9 cellular contexts compared by ENCODE assay signal in genomic region chr16:30446203-30446595, GRCh38. TPM values are rescaled to one million over a fixed set of nuclear protein-coding genes. Genes with fewer than 3 reads are reported as not detected.
A peak's percentile ranks its signal among the peaks of the same experiment; 100 is the strongest.
DNase-seq lines count a peak whose midpoint lies in the region; ATAC-seq, FAIRE-seq and TF ChIP-seq lines count a peak whose summit lies in the region.
"Had no signal": no experiment of that assay in that cellular context is flagged by ENCODE, and none has a peak within 500 bp of the region (broad histone marks: within the 10 kb centered on the region; RNA-seq: fewer than 3 reads in every experiment).

No MANE protein-coding gene starts in this region.

- no peak for TF ChIP-seq CTCF in cardiac muscle cell (IDR thresholded peaks at IDR 0.05; ENCODE audit: low read depth, low read length)
- TF ChIP-seq CTCF in K562 (IDR thresholded peaks at IDR 0.05 in 2 of 3, conservative IDR thresholded peaks at IDR 0.05 in 1 of 3; ENCODE audit: insufficient read depth in 2 of 3, low read depth in 1 of 3, low read length in 3 of 3): no peak
- no peak for TF ChIP-seq CTCF in upper lobe of right lung (IDR thresholded peaks at IDR 0.05)

- H3K27me3 ChIP-seq in cardiac muscle cell (no peaks in the 10 kb centered on the region), K562 (ENCODE audit: control insufficient read depth in 2 of 2, insufficient read depth in 2 of 2, low read length in 2 of 2) (no peaks in the 10 kb centered on the region), mesenchymal stem cell (ENCODE audit: control insufficient read depth in 1 of 2, insufficient read depth in 1 of 2, low read length in 2 of 2) (no peaks in the 10 kb centered on the region), upper lobe of right lung (no peaks in the 10 kb centered on the region)

- H3K18ac ChIP-seq in mesenchymal stem cell (ENCODE audit: low read depth in 1 of 2, low read length in 2 of 2): no peak overlapping the region

- no peak overlapping the region for H2BK5ac ChIP-seq in mesenchymal stem cell (ENCODE audit: low read depth, low read length, poor library complexity, severe bottlenecking)

- no peak for TF ChIP-seq RAD21 in K562 (CRISPR knock-in tag; conservative IDR thresholded peaks at IDR 0.05 in 1 of 2, IDR thresholded peaks at IDR 0.05 in 1 of 2)

- TF ChIP-seq POLR2A in K562 (conservative IDR thresholded peaks at IDR 0.05): no peak

- POLR2A ChIA-PET in K562 (lab: Yijun Ruan, JAX): interaction anchor here (0.8 to 2.2 kb wide), 7 partner anchors 11 to 162 kb away, joined by 3 to 7 read pairs (median 4); no protein-coding TSS in a partner anchor

- peaks cover 4% of the 10 kb centered on the region for H3K36me3 ChIP-seq in cardiac muscle cell
- H3K36me3 ChIP-seq in K562 (ENCODE audit: control insufficient read depth, insufficient read depth, low read length): peaks cover 23% of the 10 kb centered on the region
- peaks cover 4 to 20% of the 10 kb centered on the region in 2 experiments for H3K36me3 ChIP-seq in mesenchymal stem cell (ENCODE audit: control insufficient read depth in 1 of 2, insufficient read depth in 2 of 2, low read depth in 1 of 2, low read length in 2 of 2)
- H3K36me3 ChIP-seq in upper lobe of right lung: peaks cover 11% of the 10 kb centered on the region

- peaks cover 33% of the 10 kb centered on the region for H3K79me2 ChIP-seq in K562 (ENCODE audit: control insufficient read depth, insufficient read depth, low read length)

- in situ Hi-C loops in K562 (cut with MboI): no loop called here

- H3K4me3 ChIP-seq in cardiac muscle cell: peak overlapping the region; percentile 85
- peak overlapping the region; percentile 82 for H3K4me3 ChIP-seq in K562
- H3K4me3 ChIP-seq in mesenchymal stem cell (ENCODE audit: insufficient read depth in 1 of 2, low read depth in 1 of 2, low read length in 2 of 2): peak overlapping the region in 1 of 2 experiments; percentile 95
- H3K4me3 ChIP-seq in upper lobe of right lung: peak overlapping the region; percentile 86

- peak overlapping the region in 1 of 2 experiments; percentile 60 for H3K4ac ChIP-seq in mesenchymal stem cell (ENCODE audit: low read depth in 1 of 2, low read length in 2 of 2)

- H3K4me1 ChIP-seq in cardiac muscle cell (ENCODE audit: low read depth) (no peaks in the 10 kb centered on the region), K562 (replicated peaks in 1 of 2; ENCODE audit: control insufficient read depth in 2 of 2, insufficient read depth in 2 of 2, low read length in 2 of 2) (peaks cover 6 to 13% of the 10 kb centered on the region in 2 experiments; a peak in 3 of 5 replicates), mesenchymal stem cell (ENCODE audit: control insufficient read depth, insufficient read depth, low read depth, low read length) (peaks cover 7% of the 10 kb centered on the region), upper lobe of right lung (peaks cover 22% of the 10 kb centered on the region)

- H3K9me1 ChIP-seq in K562 (ENCODE audit: control insufficient read depth, insufficient read depth, low read length): no peaks in the 10 kb centered on the region

- H2BK15ac ChIP-seq in mesenchymal stem cell (ENCODE audit: low read depth, poor library complexity, severe bottlenecking): no peak overlapping the region

- BruUV-seq in K562 (replicated peaks; lab: Mats Ljungman, UMichigan): TSS peak; percentile 89

- CTCF ChIA-PET in K562 (lab: Yijun Ruan, JAX; ENCODE audit: low intra/inter-chr PET ratio): interaction anchor here (0.5 to 0.8 kb wide), 2 partner anchors 98 to 184 kb away, joined by 3 read pairs; no protein-coding TSS in a partner anchor

- FAIRE-seq in K562 (lab: Jason Lieb, UNC): peak; percentile 15

- H2AFZ ChIP-seq in K562 (ENCODE audit: low read depth, low read length) (peak overlapping the region; percentile 98), mesenchymal stem cell (ENCODE audit: low read depth, low read length) (peak overlapping the region; percentile 78)

- no peak overlapping the region for H3K14ac ChIP-seq in mesenchymal stem cell (ENCODE audit: low read length in 2 of 2)

- peak overlapping the region; percentile 27 for H4K8ac ChIP-seq in mesenchymal stem cell (ENCODE audit: low read length)

- 85% methylated on average over 10 of the region's 10 CpGs for WGBS in K562 (ENCODE audit: insufficient coverage, low coverage, missing lambda C conversion rate)
- WGBS in mesenchymal stem cell: 98% methylated on average over 6 of the region's 10 CpGs

- no peak overlapping the region for H2BK12ac ChIP-seq in mesenchymal stem cell (ENCODE audit: low read length in 2 of 2)

- peaks cover 11% of the 10 kb centered on the region for H3K79me1 ChIP-seq in mesenchymal stem cell (replicated peaks; ENCODE audit: low read length, poor library complexity, severe bottlenecking)

- H3K27ac ChIP-seq in cardiac muscle cell (peak overlapping the region; percentile 93), K562 (ENCODE audit: extremely low read depth, low read depth, low read length) (peak overlapping the region; percentile 96), mesenchymal stem cell (ENCODE audit: low read length, poor library complexity, severe bottlenecking) (peak overlapping the region; percentile 50), upper lobe of right lung (peak overlapping the region; percentile 97)

- no peak for ATAC-seq in Right ventricle myocardium superior (ENCODE audit: poor library complexity)
- no peak for ATAC-seq in K562
- no peak for ATAC-seq in upper lobe of right lung
- no peak for ATAC-seq in HG02610 (IDR thresholded peaks at IDR 0.05; ENCODE audit: unreplicated experiment)
- no peak for ATAC-seq in HG03354 (IDR thresholded peaks at IDR 0.05; ENCODE audit: poor library complexity, severe bottlenecking, unreplicated experiment)
- ATAC-seq in GM21526 (IDR thresholded peaks at IDR 0.05; ENCODE audit: low FRiP score, unreplicated experiment): no peak

- 0 out of 2 replicates have a peak, but pooled peaks cover 7% of the 10 kb centered on the region for H4K20me1 ChIP-seq in K562 (replicated peaks; ENCODE audit: control insufficient read depth, insufficient read depth, low read length)

- no peak for DNase-seq in cardiac muscle cell (ENCODE audit: low read depth in 1 of 2, low spot score in 1 of 2)
- no peak for DNase-seq in Right ventricle myocardium superior
- no peak for DNase-seq in K562 (ENCODE audit: extremely low read depth in 1 of 4, low spot score in 3 of 4)
- no peak for DNase-seq in mesenchymal stem cell
- DNase-seq in upper lobe of right lung: no peak

- H3K23ac ChIP-seq in mesenchymal stem cell (ENCODE audit: low read length in 2 of 2): no peak overlapping the region

- no peaks in the 10 kb centered on the region for H3K9me3 ChIP-seq in cardiac muscle cell (ENCODE audit: low read depth)
- no peaks in the 10 kb centered on the region for H3K9me3 ChIP-seq in K562 (replicated peaks; ENCODE audit: control insufficient read depth, insufficient read depth, low read depth, low read length)
- H3K9me3 ChIP-seq in mesenchymal stem cell (ENCODE audit: control insufficient read depth, low read length): no peaks in the 10 kb centered on the region
- H3K9me3 ChIP-seq in upper lobe of right lung: no peaks in the 10 kb centered on the region

- H3K9ac ChIP-seq in K562 (ENCODE audit: insufficient read depth in 1 of 2, low read depth in 2 of 2, low read length in 2 of 2): peak overlapping the region; percentile 93 to 97; a peak in 3 of 4 replicates
- peak overlapping the region; percentile 99 for H3K9ac ChIP-seq in mesenchymal stem cell (ENCODE audit: low read length)

- intact Hi-C loops in Right ventricle myocardium superior (cut with DNase I) (loop anchor here (10.0 kb wide), 1 partner anchor 79 kb away; the partner anchor contains the start of gene ZNF768), K562 (cut with micrococcal nuclease) (loop anchor here (2.0 kb wide), 1 partner anchor 89 kb away; the partner anchor contains the start of gene ZNF747), upper lobe of right lung (cut with DNase I) (no loop called here)

- no peak overlapping the region for H2AK5ac ChIP-seq in mesenchymal stem cell (ENCODE audit: low read length, severe bottlenecking)

- no peak overlapping the region for H2BK120ac ChIP-seq in mesenchymal stem cell (ENCODE audit: low read depth, low read length)

- peak overlapping the region; percentile 100 for H3K4me2 ChIP-seq in K562 (ENCODE audit: insufficient read depth, low read length)
- peak overlapping the region; percentile 60 for H3K4me2 ChIP-seq in mesenchymal stem cell (ENCODE audit: low read length, poor library complexity, severe bottlenecking)

- TF ChIP-seq EP300 in K562 (IDR thresholded peaks at IDR 0.05; ENCODE audit: low read length): no peak

- no peak overlapping the region for H4K91ac ChIP-seq in mesenchymal stem cell (ENCODE audit: low read length)

RNA-seq across cellular contexts. Expression of gene SEPHS2, which starts 0.5 kb away (rescaled TPM):
- total RNA-seq in cardiac muscle cell (14.0 and 19.6 TPM in 2 replicates), Right ventricle myocardium superior (28.6 TPM), K562 (2014; rRNA removed) (31.6 and 42.6 TPM in 2 replicates), K562 (2014; rRNA removed; fragmentation: Illumina TruSeq; extraction: Trizol) (41.2 and 43.8 TPM in 2 replicates), K562 (2015; rRNA removed; fragmentation: Illumina TruSeq; extraction: Trizol) (38.2 and 43.4 TPM in 2 replicates), K562 (2021) (84.0 and 87.3 TPM in 2 replicates), upper lobe of right lung (54.9 TPM)
- polyA plus RNA-seq in cardiac muscle cell (51.9 and 55.3 TPM in 2 replicates), K562 (2011; rRNA removed) (73.4 and 90.6 TPM in 2 replicates), K562 (2014; fragmentation: Illumina TruSeq; extraction: Trizol) (62.3 and 74.6 TPM in 2 replicates), K562 (2014; fragmentation: Nextera tagmentation; extraction: Ambion mirVana) (10 to 100 TPM; 20.9 to 21.3 TPM), K562 (2014; rRNA removed) (80.0 and 80.2 TPM in 2 replicates)
- total RNA-seq in K562 (2011; cell fraction: chromatin; rRNA removed; ENCODE audit: low replicate concordance): 44.2 and 55.5 TPM in 2 replicates
- 47.6 and 48.7 TPM in 2 replicates for total RNA-seq in K562 (2011; cell fraction: nucleolus; rRNA removed)
- total RNA-seq in K562 (2011; cell fraction: nucleoplasm; rRNA removed): 34.2 and 44.9 TPM in 2 replicates
- polyA plus RNA-seq in K562 (2011; cell fraction: cytosol; rRNA removed): 53.6 and 54.6 TPM in 2 replicates
- 36.6 and 52.6 TPM in 2 replicates for polyA plus RNA-seq in K562 (2011; cell fraction: nucleus; rRNA removed)
- polyA plus RNA-seq in K562 (2012): 67.3 and 95.0 TPM in 2 replicates
- 79.5 and 83.2 TPM in 2 replicates for polyA minus RNA-seq in K562 (2011; rRNA and poly(A)+ RNA removed)
- 27.5 and 33.1 TPM in 2 replicates for polyA minus RNA-seq in K562 (2011; cell fraction: cytosol; rRNA and poly(A)+ RNA removed)
- 17.8 and 39.5 TPM in 2 replicates for polyA minus RNA-seq in K562 (2011; cell fraction: nucleus; rRNA and poly(A)+ RNA removed)
- 35.7 TPM for polyA plus RNA-seq in mesenchymal stem cell (2013, experiment 1 of 2)
- 36.5 TPM for polyA plus RNA-seq in mesenchymal stem cell (2013, experiment 2 of 2)

RNA-seq across cellular contexts. Expression of gene DCTPP1, which starts 16.4 kb away (rescaled TPM):
- total RNA-seq in cardiac muscle cell (43.0 and 46.3 TPM in 2 replicates), Right ventricle myocardium superior (38.4 TPM), K562 (2014; rRNA removed) (74.2 and 79.0 TPM in 2 replicates), K562 (2014; rRNA removed; fragmentation: Illumina TruSeq; extraction: Trizol) (61.2 and 61.3 TPM in 2 replicates), K562 (2015; rRNA removed; fragmentation: Illumina TruSeq; extraction: Trizol) (67.4 and 75.0 TPM in 2 replicates), K562 (2021) (124 and 129 TPM in 2 replicates), upper lobe of right lung (17.9 TPM)
- polyA plus RNA-seq in cardiac muscle cell (77.0 and 85.2 TPM in 2 replicates), K562 (2011; rRNA removed) (107 and 120 TPM in 2 replicates), K562 (2014; fragmentation: Illumina TruSeq; extraction: Trizol) (108 and 130 TPM in 2 replicates), K562 (2014; fragmentation: Nextera tagmentation; extraction: Ambion mirVana) (10 to 100 TPM; 45.0 to 80.6 TPM), K562 (2014; rRNA removed) (132 and 138 TPM in 2 replicates)
- 20.4 and 39.9 TPM in 2 replicates for total RNA-seq in K562 (2011; cell fraction: chromatin; rRNA removed; ENCODE audit: low replicate concordance)
- 29.6 and 33.7 TPM in 2 replicates for total RNA-seq in K562 (2011; cell fraction: nucleolus; rRNA removed)
- 26.7 and 33.2 TPM in 2 replicates for total RNA-seq in K562 (2011; cell fraction: nucleoplasm; rRNA removed)
- polyA plus RNA-seq in K562 (2011; cell fraction: cytosol; rRNA removed): 109 and 151 TPM in 2 replicates
- 34.2 and 44.6 TPM in 2 replicates for polyA plus RNA-seq in K562 (2011; cell fraction: nucleus; rRNA removed)
- polyA plus RNA-seq in K562 (2012): 56.3 and 118 TPM in 2 replicates
- polyA minus RNA-seq in K562 (2011; rRNA and poly(A)+ RNA removed): 31.3 and 36.6 TPM in 2 replicates
- polyA minus RNA-seq in K562 (2011; cell fraction: cytosol; rRNA and poly(A)+ RNA removed): 29.3 and 42.9 TPM in 2 replicates
- 10.1 and 14.4 TPM in 2 replicates for polyA minus RNA-seq in K562 (2011; cell fraction: nucleus; rRNA and poly(A)+ RNA removed)
- 15.9 TPM for polyA plus RNA-seq in mesenchymal stem cell (2013, experiment 1 of 2)
- polyA plus RNA-seq in mesenchymal stem cell (2013, experiment 2 of 2): 16.5 TPM

RNA-seq across cellular contexts. Expression of gene ITGAL, which starts 26.3 kb away (rescaled TPM):
- total RNA-seq in cardiac muscle cell: not detected in 2 replicates
- 0.46 TPM in 1 of 2 replicates, not detected in the other for polyA plus RNA-seq in cardiac muscle cell
- total RNA-seq in Right ventricle myocardium superior: 1.5 TPM
- total RNA-seq in K562 (2011; cell fraction: chromatin; rRNA removed; ENCODE audit: low replicate concordance): 0.23 TPM in 1 of 2 replicates, not detected in the other
- 0.13 and 0.50 TPM in 2 replicates for total RNA-seq in K562 (2011; cell fraction: nucleolus; rRNA removed)
- not detected in 2 replicates for total RNA-seq in K562 (2011; cell fraction: nucleoplasm; rRNA removed)
- 0.61 TPM in 1 of 2 replicates, not detected in the other for total RNA-seq in K562 (2014; rRNA removed)
- not detected in 2 replicates for total RNA-seq in K562 (2014; rRNA removed; fragmentation: Illumina TruSeq; extraction: Trizol)
- total RNA-seq in K562 (2015; rRNA removed; fragmentation: Illumina TruSeq; extraction: Trizol): not detected in 2 replicates
- total RNA-seq in K562 (2021): 0.53 and 0.92 TPM in 2 replicates
- polyA plus RNA-seq in K562 (2011; rRNA removed): 0.01 and 0.12 TPM in 2 replicates
- polyA plus RNA-seq in K562 (2011; cell fraction: cytosol; rRNA removed): 0.13 and 0.15 TPM in 2 replicates
- polyA plus RNA-seq in K562 (2011; cell fraction: nucleus; rRNA removed): 0.08 and 0.09 TPM in 2 replicates
- polyA plus RNA-seq in K562 (2012): 0.14 and 0.22 TPM in 2 replicates
- polyA plus RNA-seq in K562 (2014; fragmentation: Illumina TruSeq; extraction: Trizol): 0.12 TPM in 1 of 2 replicates, not detected in the other
- not detected for polyA plus RNA-seq in K562 (2014; fragmentation: Nextera tagmentation; extraction: Ambion mirVana)
- polyA plus RNA-seq in K562 (2014; rRNA removed): not detected in 2 replicates
- polyA minus RNA-seq in K562 (2011; rRNA and poly(A)+ RNA removed): 0.21 TPM in 1 of 2 replicates, not detected in the other
- polyA minus RNA-seq in K562 (2011; cell fraction: cytosol; rRNA and poly(A)+ RNA removed): not detected in 2 replicates
- not detected in 2 replicates for polyA minus RNA-seq in K562 (2011; cell fraction: nucleus; rRNA and poly(A)+ RNA removed)
- not detected for polyA plus RNA-seq in mesenchymal stem cell (2013, experiment 1 of 2)
- polyA plus RNA-seq in mesenchymal stem cell (2013, experiment 2 of 2): 0.07 TPM
- total RNA-seq in upper lobe of right lung: 62.8 TPM
- total RNA-seq: dermis blood vessel endothelial cell had no signal

RNA-seq across cellular contexts. Expression of gene ZNF771, which starts 38.8 kb away (rescaled TPM):
- total RNA-seq in cardiac muscle cell (29.1 and 31.5 TPM in 2 replicates), Right ventricle myocardium superior (6.2 TPM), K562 (2014; rRNA removed) (11.2 and 12.2 TPM in 2 replicates), K562 (2014; rRNA removed; fragmentation: Illumina TruSeq; extraction: Trizol) (3.2 and 3.6 TPM in 2 replicates), K562 (2015; rRNA removed; fragmentation: Illumina TruSeq; extraction: Trizol) (3.8 and 4.4 TPM in 2 replicates), K562 (2021) (11.6 and 11.9 TPM in 2 replicates), upper lobe of right lung (4.5 TPM)
- polyA plus RNA-seq in cardiac muscle cell (26.5 and 36.1 TPM in 2 replicates), K562 (2011; rRNA removed) (4.3 and 5.1 TPM in 2 replicates), K562 (2014; fragmentation: Illumina TruSeq; extraction: Trizol) (2.9 and 3.2 TPM in 2 replicates), K562 (2014; fragmentation: Nextera tagmentation; extraction: Ambion mirVana) (1 to 10 TPM; 1.5 to 1.7 TPM), K562 (2014; rRNA removed) (8.3 and 12.6 TPM in 2 replicates)
- 11.2 and 27.3 TPM in 2 replicates for total RNA-seq in K562 (2011; cell fraction: chromatin; rRNA removed; ENCODE audit: low replicate concordance)
- 18.3 and 18.7 TPM in 2 replicates for total RNA-seq in K562 (2011; cell fraction: nucleolus; rRNA removed)
- total RNA-seq in K562 (2011; cell fraction: nucleoplasm; rRNA removed): 23.9 and 39.2 TPM in 2 replicates
- 7.5 and 37.3 TPM in 2 replicates for polyA plus RNA-seq in K562 (2011; cell fraction: cytosol; rRNA removed)
- polyA plus RNA-seq in K562 (2011; cell fraction: nucleus; rRNA removed): 5.7 and 14.8 TPM in 2 replicates
- 6.0 and 7.0 TPM in 2 replicates for polyA plus RNA-seq in K562 (2012)
- polyA minus RNA-seq in K562 (2011; rRNA and poly(A)+ RNA removed): 3.7 and 5.0 TPM in 2 replicates
- 2.2 and 4.0 TPM in 2 replicates for polyA minus RNA-seq in K562 (2011; cell fraction: cytosol; rRNA and poly(A)+ RNA removed)
- 3.8 and 4.2 TPM in 2 replicates for polyA minus RNA-seq in K562 (2011; cell fraction: nucleus; rRNA and poly(A)+ RNA removed)
- 5.2 TPM for polyA plus RNA-seq in mesenchymal stem cell (2013, experiment 1 of 2)
- 4.6 TPM for polyA plus RNA-seq in mesenchymal stem cell (2013, experiment 2 of 2)

RNA-seq across cellular contexts. Expression of gene ZNF48, which starts 51.0 kb away (rescaled TPM):
- total RNA-seq in cardiac muscle cell (29.5 and 32.3 TPM in 2 replicates), Right ventricle myocardium superior (5.1 TPM), K562 (2014; rRNA removed) (8.6 and 10.8 TPM in 2 replicates), K562 (2014; rRNA removed; fragmentation: Illumina TruSeq; extraction: Trizol) (3.3 and 3.4 TPM in 2 replicates), K562 (2015; rRNA removed; fragmentation: Illumina TruSeq; extraction: Trizol) (7.4 and 7.7 TPM in 2 replicates), K562 (2021) (9.0 and 11.6 TPM in 2 replicates), upper lobe of right lung (6.1 TPM)
- polyA plus RNA-seq in cardiac muscle cell (12.5 and 20.8 TPM in 2 replicates), K562 (2011; rRNA removed) (3.6 and 4.7 TPM in 2 replicates), K562 (2014; fragmentation: Illumina TruSeq; extraction: Trizol) (4.6 and 8.2 TPM in 2 replicates), K562 (2014; fragmentation: Nextera tagmentation; extraction: Ambion mirVana) (under 1 TPM; 0.38 to 0.46 TPM), K562 (2014; rRNA removed) (5.8 and 6.0 TPM in 2 replicates)
- 9.7 and 12.9 TPM in 2 replicates for total RNA-seq in K562 (2011; cell fraction: chromatin; rRNA removed; ENCODE audit: low replicate concordance)
- total RNA-seq in K562 (2011; cell fraction: nucleolus; rRNA removed): 10.7 and 14.3 TPM in 2 replicates
- total RNA-seq in K562 (2011; cell fraction: nucleoplasm; rRNA removed): 6.7 and 7.0 TPM in 2 replicates
- 3.9 and 10.6 TPM in 2 replicates for polyA plus RNA-seq in K562 (2011; cell fraction: cytosol; rRNA removed)
- 4.6 and 11.2 TPM in 2 replicates for polyA plus RNA-seq in K562 (2011; cell fraction: nucleus; rRNA removed)
- polyA plus RNA-seq in K562 (2012): 6.1 and 7.6 TPM in 2 replicates
- polyA minus RNA-seq in K562 (2011; rRNA and poly(A)+ RNA removed): 2.8 and 4.5 TPM in 2 replicates
- 3.7 and 5.3 TPM in 2 replicates for polyA minus RNA-seq in K562 (2011; cell fraction: cytosol; rRNA and poly(A)+ RNA removed)
- 5.9 and 6.3 TPM in 2 replicates for polyA minus RNA-seq in K562 (2011; cell fraction: nucleus; rRNA and poly(A)+ RNA removed)
- polyA plus RNA-seq in mesenchymal stem cell (2013, experiment 1 of 2): 6.3 TPM
- polyA plus RNA-seq in mesenchymal stem cell (2013, experiment 2 of 2): 5.5 TPM

Comparison
In these comparisons a context has a peak if more than half of its experiments do, and no peak if none do; other contexts are left out.
1. RNA of gene ITGAL, which starts 26.3 kb away (total RNA-seq): 62.8 TPM in upper lobe of right lung (single experiment); 1.5 TPM in Right ventricle myocardium superior (single experiment), 0.13 to 0.92 TPM in K562 and not detected in cardiac muscle cell; every median in the first group is over 10 times any median in the second.
2. Peak in every context shown above with its lines, with median percentiles within 50 percentile points of each other: H3K27ac ChIP-seq.